Comparison of ENCODE assay signal across 10 cellular contexts in the genomic region with DNA sequence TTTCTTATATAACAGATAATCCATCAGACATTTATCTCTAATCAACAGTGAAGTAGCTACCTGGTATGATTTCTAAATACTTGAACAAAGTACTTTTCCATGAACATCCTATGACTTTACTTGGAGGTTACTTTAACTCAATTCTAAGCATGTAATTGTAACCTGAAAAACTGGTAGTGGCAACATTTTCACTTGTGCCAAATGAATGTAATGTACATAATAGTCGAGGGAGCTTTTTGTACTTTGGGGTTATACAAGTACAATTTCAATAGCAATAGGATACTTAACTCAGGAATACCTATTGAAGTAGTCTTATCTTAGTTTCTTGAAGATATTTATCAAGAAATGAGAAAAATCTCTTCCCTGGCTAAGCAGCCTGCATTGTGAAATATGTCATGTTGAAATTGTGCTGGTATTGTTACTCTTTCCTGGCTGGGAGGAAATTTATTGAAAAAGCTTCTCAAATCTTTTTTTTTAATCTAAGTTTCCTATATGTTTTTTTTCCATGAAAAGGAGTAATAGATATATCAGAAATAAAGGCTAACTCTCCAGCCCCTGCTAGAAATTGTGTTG. TPM values are rescaled to one million over a fixed set of nuclear protein-coding genes. Genes with fewer than 3 reads are reported as not detected.
DNase-seq lines count a peak whose midpoint lies in the region; ATAC-seq, FAIRE-seq and TF ChIP-seq lines count a peak whose summit lies in the region.
"Had no signal": no experiment of that assay in that cellular context is flagged by ENCODE, and none has a peak within 500 bp of the region (broad histone marks: within the 10 kb centered on the region; RNA-seq: fewer than 3 reads in every experiment).

No MANE protein-coding gene starts in this region.

- H3K27ac ChIP-seq in gastroesophageal sphincter, result peak overlapping the region; percentile 51 to 73 (median 68)

- H3K4me1 ChIP-seq in gastroesophageal sphincter, result peaks cover 21 to 52% (median 24%) of the 10 kb centered on the region in 3 donors

- DNase-seq in SIG-M5 treated with dmso at 0.1 percent for 504 hours (lab: John Stamatoyannopoulos, UW; ENCODE audit: unreplicated experiment) (peak; percentile 68), SIG-M5 (lab: John Stamatoyannopoulos, UW) (no peak), RCC 7860 (ENCODE audit: low spot score) (no peak), cerebellar cortex (ENCODE audit: low spot score) (no peak)
- no peak for DNase-seq in activated CD4-positive, alpha-beta memory T cell treated with anti-CD3 and anti-CD28 coated beads, Interleukin-2, amount 10 ng/mL, durations not matched to agents 7 days and 5 days
- no peak for DNase-seq in stimulated activated effector memory CD8-positive, alpha-beta T cell treated with anti-CD3 and anti-CD28 coated beads, Interleukin-12 subunit alpha, Interleukin-12 subunit beta, amount 100 ng/mL, for 72 hours (ENCODE audit: low spot score in 2 of 2)
- DNase-seq: NCI-H1930 had no signal

- H3K9me3 Mint-ChIP-seq in activated CD4-positive, alpha-beta memory T cell treated with anti-CD3 and anti-CD28 coated beads, Interleukin-2, amount 10 ng/mL, durations not matched to agents 7 days and 5 days, result no peaks in the 10 kb centered on the region
- no peaks in the 10 kb centered on the region for H3K9me3 Mint-ChIP-seq in stimulated activated effector memory CD8-positive, alpha-beta T cell treated with anti-CD3 and anti-CD28 coated beads, Interleukin-12 subunit alpha, Interleukin-12 subunit beta, amount 100 ng/mL, for 72 hours

- no peak overlapping the region for H3K4me3 ChIP-seq in gastroesophageal sphincter

- peaks cover 0 to 12% of the 10 kb centered on the region in 2 donors for H3K36me3 ChIP-seq in gastroesophageal sphincter

- H3K27ac Mint-ChIP-seq in activated CD4-positive, alpha-beta memory T cell treated with anti-CD3 and anti-CD28 coated beads, Interleukin-2, amount 10 ng/mL, durations not matched to agents 7 days and 5 days, result peak overlapping the region; percentile 97
- peak overlapping the region; percentile 84 for H3K27ac Mint-ChIP-seq in stimulated activated effector memory CD8-positive, alpha-beta T cell treated with anti-CD3 and anti-CD28 coated beads, Interleukin-12 subunit alpha, Interleukin-12 subunit beta, amount 100 ng/mL, for 72 hours

- ATAC-seq in gastroesophageal sphincter (peak; percentile 37), HG03378 (IDR thresholded peaks at IDR 0.05; ENCODE audit: unreplicated experiment) (no peak)
- no peak for ATAC-seq in stimulated activated effector memory CD8-positive, alpha-beta T cell treated with anti-CD3 and anti-CD28 coated beads, Interleukin-12 subunit alpha, Interleukin-12 subunit beta, amount 100 ng/mL, for 72 hours

- 8% methylated on average over 1 of the region's 1 CpG; no CpG with 5 or more reads in 1 of the 2 donors for WGBS in gastroesophageal sphincter (ENCODE audit: low coverage in 1 of 2), 2 donors

- H3K4me3 Mint-ChIP-seq in activated CD4-positive, alpha-beta memory T cell treated with anti-CD3 and anti-CD28 coated beads, Interleukin-2, amount 10 ng/mL, durations not matched to agents 7 days and 5 days, result peak overlapping the region; percentile 83
- peak overlapping the region; percentile 72 for H3K4me3 Mint-ChIP-seq in stimulated activated effector memory CD8-positive, alpha-beta T cell treated with anti-CD3 and anti-CD28 coated beads, Interleukin-12 subunit alpha, Interleukin-12 subunit beta, amount 100 ng/mL, for 72 hours

- peaks cover 21% of the 10 kb centered on the region for H3K36me3 Mint-ChIP-seq in activated CD4-positive, alpha-beta memory T cell treated with anti-CD3 and anti-CD28 coated beads, Interleukin-2, amount 10 ng/mL, durations not matched to agents 7 days and 5 days (ENCODE audit: low read depth)
- H3K36me3 Mint-ChIP-seq in stimulated activated effector memory CD8-positive, alpha-beta T cell treated with anti-CD3 and anti-CD28 coated beads, Interleukin-12 subunit alpha, Interleukin-12 subunit beta, amount 100 ng/mL, for 72 hours, result peaks cover 23% of the 10 kb centered on the region

- no peak for TF ChIP-seq CTCF in gastroesophageal sphincter (IDR thresholded peaks at IDR 0.05)

- H3K9me3 ChIP-seq in gastroesophageal sphincter, result no peaks in the 10 kb centered on the region

- peaks cover 69% of the 10 kb centered on the region for H3K4me1 Mint-ChIP-seq in activated CD4-positive, alpha-beta memory T cell treated with anti-CD3 and anti-CD28 coated beads, Interleukin-2, amount 10 ng/mL, durations not matched to agents 7 days and 5 days
- peaks cover 56% of the 10 kb centered on the region for H3K4me1 Mint-ChIP-seq in stimulated activated effector memory CD8-positive, alpha-beta T cell treated with anti-CD3 and anti-CD28 coated beads, Interleukin-12 subunit alpha, Interleukin-12 subunit beta, amount 100 ng/mL, for 72 hours

- no peak for TF ChIP-seq POLR2A in gastroesophageal sphincter (IDR thresholded peaks at IDR 0.05)

- no peak for FAIRE-seq in RCC 7860 (lab: Jason Lieb, UNC)
- FAIRE-seq: GM18507 had no signal

- H3K27me3 Mint-ChIP-seq in activated CD4-positive, alpha-beta memory T cell treated with anti-CD3 and anti-CD28 coated beads, Interleukin-2, amount 10 ng/mL, durations not matched to agents 7 days and 5 days, result no peaks in the 10 kb centered on the region

- CTCF ChIA-PET in activated CD4-positive, alpha-beta memory T cell treated with anti-CD3 and anti-CD28 coated beads, Interleukin-2, amount 10 ng/mL, durations not matched to agents 7 days and 5 days (lab: Charles Lee), result interaction anchor here (1.5 to 1.8 kb wide), 4 partner anchors 12 to 33 kb away, joined by 3 to 9 read pairs (median 4); partner anchors contain the start of gene CACYBP

- H3K27me3 ChIP-seq in gastroesophageal sphincter, result no peaks in the 10 kb centered on the region

- no peak for TF ChIP-seq EP300 in gastroesophageal sphincter (IDR thresholded peaks at IDR 0.05)

- POLR2A ChIA-PET in activated CD4-positive, alpha-beta memory T cell treated with anti-CD3 and anti-CD28 coated beads, Interleukin-2, amount 10 ng/mL, durations not matched to agents 7 days and 5 days (lab: Charles Lee), result interaction anchor here (0.8 to 7.2 kb wide), 15 partner anchors 10 to 1142 kb away, joined by 3 to 203 read pairs (median 4); partner anchors contain the start of genes CACYBP and MRPS14

RNA-seq across cellular contexts. Expression of gene CACYBP, which starts 33.7 kb away (rescaled TPM):
- total RNA-seq in activated CD4-positive, alpha-beta memory T cell treated with anti-CD3 and anti-CD28 coated beads, Interleukin-2, amount 10 ng/mL, durations not matched to agents 7 days and 5 days, result 100 to 1,000 TPM; 234 to 254 TPM
- 100 to 1,000 TPM in 2 of 4 donors, 10 to 100 TPM in 2; 52.5 to 261 (median 117) TPM for total RNA-seq in gastroesophageal sphincter

RNA-seq across cellular contexts. Expression of gene MRPS14, which starts 57.1 kb away (rescaled TPM):
- total RNA-seq in activated CD4-positive, alpha-beta memory T cell treated with anti-CD3 and anti-CD28 coated beads, Interleukin-2, amount 10 ng/mL, durations not matched to agents 7 days and 5 days, result 10 to 100 TPM; 34.1 TPM
- total RNA-seq in gastroesophageal sphincter, result 10 to 100 TPM; 25.7 to 36.6 (median 28.2) TPM
